8 cellular contexts compared by ENCODE assay signal in the genomic region with DNA sequence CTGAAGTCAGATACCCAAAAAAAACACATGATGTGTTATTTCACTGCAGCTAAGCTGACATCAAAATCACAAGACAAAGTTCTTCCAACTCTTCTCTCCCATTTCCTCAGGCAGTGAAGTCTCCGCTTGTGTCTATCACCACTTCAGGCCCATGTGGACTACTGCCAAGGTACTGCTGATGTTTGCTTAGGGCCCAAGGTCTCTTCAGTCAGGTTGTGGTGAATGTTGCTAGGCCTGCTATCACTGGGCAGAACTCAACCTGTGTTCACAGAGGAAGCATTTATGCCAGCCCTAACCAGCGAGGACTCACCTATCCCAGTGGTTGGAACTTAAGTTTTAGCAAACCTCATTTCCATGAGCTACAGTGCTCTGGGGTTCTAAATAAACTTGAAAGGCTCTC.
"Had no signal": no experiment of that assay in that cellular context is flagged by ENCODE, and none has a peak within 500 bp of the region (broad histone marks: within the 10 kb centered on the region; RNA-seq: fewer than 3 reads in every experiment).

No MANE protein-coding gene starts in this region.

- H3K4me3 ChIP-seq: GM12878 had no signal

- DNase-seq: GDM1, GF-D8 had no signal

- FAIRE-seq: G401.6, GM12878, GM12891, GM12892, GM18507, GM19239 had no signal
